In the genomic region with DNA sequence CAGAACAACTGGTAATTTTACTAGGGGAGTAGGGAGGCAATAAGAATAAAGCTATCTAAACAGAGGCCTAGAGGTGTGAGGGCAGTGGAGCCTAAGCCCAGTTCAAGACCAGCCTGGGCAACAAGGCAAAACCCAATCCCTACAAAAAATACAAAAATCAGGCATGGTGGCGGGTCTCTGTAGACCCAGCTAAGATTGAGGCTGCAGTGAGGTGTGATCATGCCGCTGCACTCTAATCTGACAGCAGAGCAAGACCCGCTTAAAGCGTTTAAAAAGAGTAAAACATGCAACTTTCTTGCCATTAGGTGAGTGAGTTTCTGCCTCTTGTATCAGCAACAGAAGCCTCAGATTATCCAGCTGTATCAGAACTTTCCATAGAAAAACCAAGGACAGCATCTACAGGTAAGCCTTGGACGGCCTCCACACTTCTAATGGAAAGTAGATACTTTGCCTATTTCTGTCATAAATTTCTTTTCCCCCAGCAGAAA, we compare ENCODE assay signal across 11 cellular contexts. TPM values are rescaled to one million over a fixed set of nuclear protein-coding genes. Genes with fewer than 3 reads are reported as not detected.
DNase-seq lines count a peak whose midpoint lies in the region; ATAC-seq and TF ChIP-seq lines count a peak whose summit lies in the region.
"Had no signal": no experiment of that assay in that cellular context is flagged by ENCODE, and none has a peak within 500 bp of the region (broad histone marks: within the 10 kb centered on the region; RNA-seq: fewer than 3 reads in every experiment).

No MANE protein-coding gene starts in this region.

- no peaks in the 10 kb centered on the region for H3K27me3 Mint-ChIP-seq in effector memory CD8-positive, alpha-beta T cell
- H3K27me3 Mint-ChIP-seq: CD4-positive, CD25-positive, alpha-beta regulatory T cell had no signal

- peak overlapping the region; percentile 20 for H3K27ac ChIP-seq in A673 (ENCODE audit: low read depth, low read length, poor library complexity, severe bottlenecking)
- no peak overlapping the region for H3K27ac ChIP-seq in uterus

- H3K4me1 ChIP-seq in A673 (ENCODE audit: insufficient read depth, low read length, poor library complexity, severe bottlenecking): no peaks in the 10 kb centered on the region
- H3K4me1 ChIP-seq in uterus: no peaks in the 10 kb centered on the region

- BruUV-seq in A673 (replicated peaks; lab: Mats Ljungman, UMichigan): no TSS peak

- no peak for TF ChIP-seq CTCF in A673 (conservative IDR thresholded peaks at IDR 0.05; ENCODE audit: low read depth, low read length)
- no peak for TF ChIP-seq CTCF in fibroblast of mammary gland (conservative IDR thresholded peaks at IDR 0.05; ENCODE audit: control insufficient read depth, insufficient read depth, low read depth, low read length)
- no peak for TF ChIP-seq CTCF in uterus (IDR thresholded peaks at IDR 0.05)

- H3K27ac Mint-ChIP-seq in effector memory CD8-positive, alpha-beta T cell: no peak overlapping the region

- H3K27me3 ChIP-seq in A673 (replicated peaks; ENCODE audit: insufficient read depth, low read depth, low read length, poor library complexity) (no peaks in the 10 kb centered on the region), uterus (no peaks in the 10 kb centered on the region)

- peaks cover 2 to 15% of the 10 kb centered on the region in 2 donors for H3K4me1 Mint-ChIP-seq in effector memory CD8-positive, alpha-beta T cell (ENCODE audit: low read depth in 2 of 2)

- POLR2A ChIA-PET in A673 (lab: Charles Lee; ENCODE audit: low non-redundant PET): no interaction called here

- TF ChIP-seq POLR2A in uterus (IDR thresholded peaks at IDR 0.05): no peak

- CTCF ChIA-PET in A673 (lab: Charles Lee): no interaction called here

- H3K9me3 Mint-ChIP-seq in effector memory CD8-positive, alpha-beta T cell: no peaks in the 10 kb centered on the region
- H3K9me3 Mint-ChIP-seq: CD4-positive, CD25-positive, alpha-beta regulatory T cell had no signal

- H3K36me3 ChIP-seq in A673 (ENCODE audit: insufficient read depth, low read length, poor library complexity, severe bottlenecking): peaks cover 96% of the 10 kb centered on the region
- H3K36me3 ChIP-seq in uterus: no peaks in the 10 kb centered on the region

- no peak overlapping the region for H3K4me3 Mint-ChIP-seq in effector memory CD8-positive, alpha-beta T cell
- H3K4me3 Mint-ChIP-seq: CD4-positive, CD25-positive, alpha-beta regulatory T cell had no signal

- no peak overlapping the region for H3K4me3 ChIP-seq in A673 (ENCODE audit: low read depth, low read length, poor library complexity, severe bottlenecking)
- H3K4me3 ChIP-seq in fibroblast of mammary gland (ENCODE audit: control insufficient read depth, low read depth, low read length): no peak overlapping the region
- no peak overlapping the region for H3K4me3 ChIP-seq in uterus

- H3K9me3 ChIP-seq in A673 (ENCODE audit: low read depth, low read length, poor library complexity, severe bottlenecking): no peaks in the 10 kb centered on the region
- H3K9me3 ChIP-seq in uterus: no peaks in the 10 kb centered on the region

- DNase-seq in A673 (ENCODE audit: low spot score): no peak
- peak; percentile 25 for DNase-seq in ELF-1 (ENCODE audit: low read depth, low spot score)
- peak; percentile 17 for DNase-seq in fibroblast of mammary gland (ENCODE audit: low read depth)
- DNase-seq in uterus: no peak
- no peak for DNase-seq in nucleus accumbens (lab: John Stamatoyannopoulos, UW)
- DNase-seq in effector memory CD8-positive, alpha-beta T cell: no peak
- DNase-seq: CD4-positive, CD25-positive, alpha-beta regulatory T cell; central memory CD4-positive, alpha-beta T cell; NK-92 treated with Interleukin-12 subunit alpha and Interleukin-12 subunit beta, amount 100 ng/mL, for 24 hours had no signal

- intact Hi-C loops in A673 (cut with micrococcal nuclease; ENCODE audit: unreplicated experiment) (no loop called here), uterus (cut with DNase I; ENCODE audit: low total_unique reads) (no loop called here)

- ATAC-seq in esophagus mucosa: no peak
- no peak for ATAC-seq in effector memory CD8-positive, alpha-beta T cell (replicated peaks)

- peaks cover 77% of the 10 kb centered on the region for H3K36me3 Mint-ChIP-seq in effector memory CD8-positive, alpha-beta T cell (ENCODE audit: insufficient read depth)

TF ChIP-seq in PFSK-1, 5 proteins besides CTCF, POLR2A, EP300 and RAD21:
- TF ChIP-seq SIN3A (IDR thresholded peaks at IDR 0.05; ENCODE audit: borderline replicate concordance, insufficient read depth, low read length) (peak; percentile 26; the same call in 1 of the 2 replicates), POLR2AphosphoS5 (IDR thresholded peaks at IDR 0.05; ENCODE audit: low read depth, low read length) (peak; percentile 68)
- TF ChIP-seq, protein P1, sequence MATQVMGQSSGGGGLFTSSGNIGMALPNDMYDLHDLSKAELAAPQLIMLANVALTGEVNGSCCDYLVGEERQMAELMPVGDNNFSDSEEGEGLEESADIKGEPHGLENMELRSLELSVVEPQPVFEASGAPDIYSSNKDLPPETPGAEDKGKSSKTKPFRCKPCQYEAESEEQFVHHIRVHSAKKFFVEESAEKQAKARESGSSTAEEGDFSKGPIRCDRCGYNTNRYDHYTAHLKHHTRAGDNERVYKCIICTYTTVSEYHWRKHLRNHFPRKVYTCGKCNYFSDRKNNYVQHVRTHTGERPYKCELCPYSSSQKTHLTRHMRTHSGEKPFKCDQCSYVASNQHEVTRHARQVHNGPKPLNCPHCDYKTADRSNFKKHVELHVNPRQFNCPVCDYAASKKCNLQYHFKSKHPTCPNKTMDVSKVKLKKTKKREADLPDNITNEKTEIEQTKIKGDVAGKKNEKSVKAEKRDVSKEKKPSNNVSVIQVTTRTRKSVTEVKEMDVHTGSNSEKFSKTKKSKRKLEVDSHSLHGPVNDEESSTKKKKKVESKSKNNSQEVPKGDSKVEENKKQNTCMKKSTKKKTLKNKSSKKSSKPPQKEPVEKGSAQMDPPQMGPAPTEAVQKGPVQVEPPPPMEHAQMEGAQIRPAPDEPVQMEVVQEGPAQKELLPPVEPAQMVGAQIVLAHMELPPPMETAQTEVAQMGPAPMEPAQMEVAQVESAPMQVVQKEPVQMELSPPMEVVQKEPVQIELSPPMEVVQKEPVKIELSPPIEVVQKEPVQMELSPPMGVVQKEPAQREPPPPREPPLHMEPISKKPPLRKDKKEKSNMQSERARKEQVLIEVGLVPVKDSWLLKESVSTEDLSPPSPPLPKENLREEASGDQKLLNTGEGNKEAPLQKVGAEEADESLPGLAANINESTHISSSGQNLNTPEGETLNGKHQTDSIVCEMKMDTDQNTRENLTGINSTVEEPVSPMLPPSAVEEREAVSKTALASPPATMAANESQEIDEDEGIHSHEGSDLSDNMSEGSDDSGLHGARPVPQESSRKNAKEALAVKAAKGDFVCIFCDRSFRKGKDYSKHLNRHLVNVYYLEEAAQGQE (IDR thresholded peaks at IDR 0.05; ENCODE audit: insufficient read depth in 1 of 2, low read depth in 2 of 2, low read length in 2 of 2): no peak

RNA-seq across cellular contexts. Expression of a gene that starts 12.1 kb away (rescaled TPM):
- total RNA-seq in A673 (2021) (222 and 275 TPM in 2 replicates), esophagus mucosa (70.3 TPM), uterus (100 to 1,000 TPM in 3 of 4 donors, 10 to 100 TPM in 1; 46.1 to 431 (median 191) TPM)
- 189 TPM for polyA plus RNA-seq in PFSK-1 (2012; ENCODE audit: insufficient read length, low read depth)

RNA-seq across cellular contexts. Expression of a gene that starts 12.3 kb away (rescaled TPM):
- 24.3 and 26.2 TPM in 2 replicates for total RNA-seq in A673 (2021)
- 9.5 TPM for polyA plus RNA-seq in PFSK-1 (2012; ENCODE audit: insufficient read length, low read depth)
- 7.7 TPM for total RNA-seq in esophagus mucosa
- 10 to 100 TPM; 13.3 to 57.2 (median 32.1) TPM for total RNA-seq in uterus

RNA-seq across cellular contexts. Expression of a gene that starts 54.9 kb away (rescaled TPM):
- total RNA-seq in A673 (2021): 63.4 and 67.9 TPM in 2 replicates
- polyA plus RNA-seq in PFSK-1 (2012; ENCODE audit: insufficient read length, low read depth): 27.3 TPM
- total RNA-seq in esophagus mucosa: 16.0 TPM
- total RNA-seq in uterus: 10 to 100 TPM; 35.1 to 64.8 (median 56.4) TPM

Comparison
In these comparisons a context has a peak if more than half of its experiments do, and no peak if none do; other contexts are left out.
1. DNase-seq: peak in ELF-1 (single experiment) and fibroblast of mammary gland (single experiment); none in A673 (single experiment), uterus (0 of 2), nucleus accumbens (0 of 56) and effector memory CD8-positive, alpha-beta T cell (0 of 3).